In genomic region chr13:79409828-79410227, GRCh38 we compare ENCODE assay signal across 14 cellular contexts. TPM values are rescaled to one million over a fixed set of nuclear protein-coding genes. Genes with fewer than 3 reads are reported as not detected.
A peak's percentile ranks its signal among the peaks of the same experiment; 100 is the strongest.
DNase-seq lines count a peak whose midpoint lies in the region; ATAC-seq and TF ChIP-seq lines count a peak whose summit lies in the region.
"Had no signal": no experiment of that assay in that cellular context is flagged by ENCODE, and none has a peak within 500 bp of the region (broad histone marks: within the 10 kb centered on the region; RNA-seq: fewer than 3 reads in every experiment).

No MANE protein-coding gene starts in this region.

- no peak for TF ChIP-seq CTCF in neural crest cell (conservative IDR thresholded peaks at IDR 0.05)

- H3K4me3 Mint-ChIP-seq in neural crest cell, result peak overlapping the region; percentile 31
- H3K4me3 Mint-ChIP-seq in T-helper 2 cell treated with Interferon-gamma antibody and Interleukin-4, amounts not matched to agents 5 μg/mL and 100 μg/mL, for 36 hours, result no peak overlapping the region
- H3K4me3 Mint-ChIP-seq: HFFc6 had no signal

- no peaks in the 10 kb centered on the region for H3K9me3 ChIP-seq in Karpas-422 (ENCODE audit: low read length)
- no peaks in the 10 kb centered on the region for H3K9me3 ChIP-seq in SJCRH30 (replicated peaks)
- H3K9me3 ChIP-seq: BLaER1 had no signal

- intact Hi-C loops in left colon (cut with DNase I, micrococcal nuclease), result no loop called here

- H3K36me3 ChIP-seq in Karpas-422 (ENCODE audit: insufficient read depth, low read length) (no peaks in the 10 kb centered on the region), SJCRH30 (peaks cover 5% of the 10 kb centered on the region; the same call in 1 of the 2 replicates)

- peaks cover 27% of the 10 kb centered on the region for H3K4me1 Mint-ChIP-seq in neural crest cell
- H3K4me1 Mint-ChIP-seq in T-helper 2 cell treated with Interferon-gamma antibody and Interleukin-4, amounts not matched to agents 5 μg/mL and 100 μg/mL, for 36 hours (ENCODE audit: low read depth), result peaks cover 16% of the 10 kb centered on the region

- H3K27me3 ChIP-seq in Karpas-422 (ENCODE audit: low read length), result no peaks in the 10 kb centered on the region
- H3K27me3 ChIP-seq in SJCRH30, result no peaks in the 10 kb centered on the region
- H3K27me3 ChIP-seq: BLaER1 had no signal

- no peak overlapping the region for H3K4me2 ChIP-seq in Karpas-422 (ENCODE audit: low read depth, low read length, poor library complexity, severe bottlenecking)
- H3K4me2 ChIP-seq: BLaER1 had no signal

- H3K9me3 Mint-ChIP-seq in neural crest cell, result no peaks in the 10 kb centered on the region
- no peaks in the 10 kb centered on the region for H3K9me3 Mint-ChIP-seq in T-helper 2 cell treated with Interferon-gamma antibody and Interleukin-4, amounts not matched to agents 5 μg/mL and 100 μg/mL, for 36 hours
- H3K9me3 Mint-ChIP-seq: HFFc6 had no signal

- DNase-seq in Karpas-422, result peak; percentile 36
- no peak for DNase-seq in SJCRH30
- no peak for DNase-seq in left colon
- no peak for DNase-seq in neural crest cell (ENCODE audit: low read depth, low spot score)
- DNase-seq in T-helper 2 cell treated with Interferon-gamma antibody and Interleukin-4, amounts not matched to agents 5 μg/mL and 100 μg/mL, for 36 hours (ENCODE audit: low spot score), result no peak
- DNase-seq in NCI-H510A (lab: John Stamatoyannopoulos, UW), result no peak
- no peak for DNase-seq in T-helper 1 cell
- DNase-seq in dedifferentiated amniotic fluid mesenchymal stem cell (ENCODE audit: extremely low spot score), result no peak
- DNase-seq: DMS53, GF-D8, HCEC 1CT, HFFc6 had no signal

- H2AFZ ChIP-seq in Karpas-422 (ENCODE audit: low read length), result no peak overlapping the region

- no peaks in the 10 kb centered on the region for H3K36me3 Mint-ChIP-seq in neural crest cell (ENCODE audit: low read depth)
- H3K36me3 Mint-ChIP-seq in T-helper 2 cell treated with Interferon-gamma antibody and Interleukin-4, amounts not matched to agents 5 μg/mL and 100 μg/mL, for 36 hours (ENCODE audit: low read depth), result peaks cover 6% of the 10 kb centered on the region

- no peaks in the 10 kb centered on the region for H3K27me3 Mint-ChIP-seq in neural crest cell (ENCODE audit: low read depth)
- no peaks in the 10 kb centered on the region for H3K27me3 Mint-ChIP-seq in T-helper 2 cell treated with Interferon-gamma antibody and Interleukin-4, amounts not matched to agents 5 μg/mL and 100 μg/mL, for 36 hours (ENCODE audit: low read depth)

- no peak overlapping the region for H3K4me3 ChIP-seq in Karpas-422 (ENCODE audit: low read length)
- no peak overlapping the region for H3K4me3 ChIP-seq in SJCRH30
- H3K4me3 ChIP-seq: BLaER1 had no signal

- H3K27ac Mint-ChIP-seq in neural crest cell (ENCODE audit: unreplicated experiment), result no peak overlapping the region
- H3K27ac Mint-ChIP-seq in T-helper 2 cell treated with Interferon-gamma antibody and Interleukin-4, amounts not matched to agents 5 μg/mL and 100 μg/mL, for 36 hours, result no peak overlapping the region
- H3K27ac Mint-ChIP-seq: HFFc6 had no signal

- peaks cover 2% of the 10 kb centered on the region; the same call in 1 of the 2 replicates for H4K20me1 ChIP-seq in Karpas-422 (ENCODE audit: insufficient read depth, low read depth, low read length)

- peaks cover 43% of the 10 kb centered on the region for H3K79me2 ChIP-seq in Karpas-422 (ENCODE audit: low read length)

- H3K9ac ChIP-seq in Karpas-422 (ENCODE audit: low read length), result no peak overlapping the region
- H3K9ac ChIP-seq: BLaER1 had no signal

- no peaks in the 10 kb centered on the region for H3K9me2 ChIP-seq in Karpas-422 (replicated peaks; ENCODE audit: insufficient read depth, low read length)

- no peak overlapping the region for H3K27ac ChIP-seq in Karpas-422 (ENCODE audit: low read length)
- peak overlapping the region; percentile 17; the same call in 1 of the 2 replicates for H3K27ac ChIP-seq in SJCRH30
- H3K27ac ChIP-seq: BLaER1 had no signal

- peaks cover 16% of the 10 kb centered on the region for H3K4me1 ChIP-seq in Karpas-422 (ENCODE audit: low read length)
- H3K4me1 ChIP-seq in SJCRH30, result peaks cover 30% of the 10 kb centered on the region

- ATAC-seq in left colon, result peak; percentile 66
- ATAC-seq: HepG2 had no signal

RNA-seq across cellular contexts. Expression of gene RBM26, which starts 3.8 kb away (rescaled TPM):
- total RNA-seq in Karpas-422 (2014; rRNA removed; shearing (Covaris generic); ENCODE audit: low replicate concordance), result 32.9 and 55.4 TPM in 2 replicates
- total RNA-seq in SJCRH30 (2014; rRNA removed; shearing (Covaris generic)), result 79.8 and 98.3 TPM in 2 replicates
- total RNA-seq in left colon, result 10 to 100 TPM; 28.6 to 32.8 TPM
- total RNA-seq in neural crest cell, result 78.1 and 81.2 TPM in 2 replicates
